In the genomic region with DNA sequence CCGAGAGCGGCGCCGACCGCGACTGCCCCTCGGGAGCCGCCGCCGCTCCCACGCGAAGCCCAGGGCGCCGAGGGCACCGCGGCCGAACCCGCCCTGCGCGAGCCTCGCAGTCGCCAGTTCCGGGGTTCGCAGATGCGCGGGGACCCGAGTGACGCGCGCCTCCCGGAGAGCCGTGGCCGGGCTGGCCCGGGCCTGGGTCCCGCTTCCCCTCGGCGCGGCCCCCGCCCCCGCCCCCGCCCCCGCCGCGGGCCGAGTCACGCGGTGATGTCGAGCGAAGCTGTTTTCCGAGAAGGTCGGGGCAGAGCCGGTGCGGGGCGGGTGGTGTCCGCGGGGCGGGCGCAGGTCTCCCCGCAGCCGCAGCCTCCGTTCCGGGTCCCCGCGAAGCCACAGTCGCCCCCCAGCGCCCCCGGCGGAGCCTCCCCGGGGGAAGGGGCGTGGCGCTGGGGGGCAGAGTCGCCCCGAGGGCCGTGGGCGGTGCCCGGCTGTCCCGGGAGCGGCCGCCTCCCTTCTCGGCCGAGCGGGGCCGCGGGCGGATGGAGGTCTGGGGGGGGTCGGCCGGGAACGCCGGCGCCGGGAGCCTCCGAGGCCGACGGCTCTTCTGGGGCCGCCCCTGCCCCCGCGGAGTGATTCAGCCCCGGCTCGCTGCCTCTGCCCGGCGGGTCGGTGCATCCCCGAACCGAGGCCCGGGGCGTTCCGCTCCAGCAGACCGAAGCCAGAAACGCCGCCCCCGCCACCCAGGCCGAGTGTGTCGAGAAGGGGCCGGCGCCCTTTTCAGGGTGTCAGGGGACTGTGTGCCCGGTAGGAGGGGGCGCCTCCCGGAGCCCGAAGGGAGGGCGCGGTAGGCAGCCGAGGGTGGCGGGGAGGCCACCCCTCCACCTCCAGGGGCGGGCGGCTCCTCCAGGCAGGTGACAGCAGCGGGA, we compare ENCODE assay signal across 8 cellular contexts. TPM values are rescaled to one million over a fixed set of nuclear protein-coding genes. Genes with fewer than 3 reads are reported as not detected.
DNase-seq lines count a peak whose midpoint lies in the region; ATAC-seq and TF ChIP-seq lines count a peak whose summit lies in the region.

No MANE protein-coding gene starts in this region.

- no peak overlapping the region for H3K27ac ChIP-seq in CD4-positive, alpha-beta memory T cell (ENCODE audit: low read depth, low read length)
- peak overlapping the region; percentile 57 for H3K27ac ChIP-seq in IMR-90 (ENCODE audit: insufficient read depth, low read length)
- H3K27ac ChIP-seq in cardiac muscle cell, result no peak overlapping the region
- peak overlapping the region; percentile 41 for H3K27ac ChIP-seq in psoas muscle

- TF ChIP-seq RAD21 in IMR-90 (IDR thresholded peaks at IDR 0.05; ENCODE audit: low read length), result no peak; the same call in 1 of the 2 replicates

- H3K9me3 ChIP-seq in CD4-positive, alpha-beta memory T cell (ENCODE audit: control insufficient read depth in 1 of 2, low read length in 2 of 2), result no peaks in the 10 kb centered on the region
- H3K9me3 ChIP-seq in IMR-90 (ENCODE audit: control insufficient read depth, insufficient read depth, low read length) (no peaks in the 10 kb centered on the region), cardiac muscle cell (ENCODE audit: low read depth) (no peaks in the 10 kb centered on the region), psoas muscle (no peaks in the 10 kb centered on the region)

- H4K91ac ChIP-seq in IMR-90 (ENCODE audit: insufficient read depth, low read depth, low read length), result peak overlapping the region; percentile 78; the same call in 1 of the 2 replicates

- H2AFZ ChIP-seq in IMR-90 (replicated peaks; ENCODE audit: low read length, poor library complexity), result peak overlapping the region; percentile 81

- H3K56ac ChIP-seq in IMR-90 (ENCODE audit: extremely low read depth, insufficient read depth, low read length), result no peak overlapping the region

- peak overlapping the region in 1 of 2 experiments; percentile 57; a peak in 1 of 4 replicates for H4K8ac ChIP-seq in IMR-90 (ENCODE audit: low read depth in 2 of 2, low read length in 2 of 2)

- H2BK5ac ChIP-seq in IMR-90 (ENCODE audit: low read depth, low read length, poor library complexity, severe bottlenecking), result peak overlapping the region; percentile 99

- POLR2A ChIA-PET in CD4-positive, alpha-beta memory T cell (lab: Charles Lee; ENCODE audit: partially characterized antibody), result interaction anchor here (1.5 kb wide), 2 partner anchors 95 to 217 kb away, joined by 4 read pairs; no protein-coding TSS in a partner anchor
- POLR2A ChIA-PET in IMR-90 (lab: Charles Lee; ENCODE audit: unreplicated experiment), result interaction anchor here (0.6 kb wide), 2 partner anchors 32 to 1567 kb away, joined by 5 read pairs; no protein-coding TSS in a partner anchor

- H3K4ac ChIP-seq in IMR-90 (ENCODE audit: low read depth, low read length), result peak overlapping the region; percentile 99

- no peak overlapping the region; the same call in 1 of the 2 replicates for H4K5ac ChIP-seq in IMR-90 (ENCODE audit: low read depth, low read length)

- H3K36me3 ChIP-seq in CD4-positive, alpha-beta memory T cell (ENCODE audit: insufficient read depth, low read length), result no peaks in the 10 kb centered on the region
- H3K36me3 ChIP-seq in IMR-90 (ENCODE audit: control insufficient read depth, insufficient read depth, low read length) (peaks cover 18% of the 10 kb centered on the region; the same call in 1 of the 2 replicates), cardiac muscle cell (no peaks in the 10 kb centered on the region), psoas muscle (ENCODE audit: insufficient read depth in 1 of 2, low read depth in 1 of 2) (no peaks in the 10 kb centered on the region)

- peaks cover 32% of the 10 kb centered on the region for H3K9me1 ChIP-seq in IMR-90 (ENCODE audit: insufficient read depth, low read length)

- peak overlapping the region; percentile 69 for H3K9ac ChIP-seq in IMR-90 (ENCODE audit: low read depth, low read length)

- no peaks in the 10 kb centered on the region for H3K27me3 Mint-ChIP-seq in CD4-positive, alpha-beta memory T cell
- H3K27me3 Mint-ChIP-seq in activated T-helper 2 cell treated with anti-CD3 and anti-CD28 coated beads, Interferon-gamma antibody, Interleukin-2, Interleukin-4, amounts not matched to agents 10 μg/mL and 5 μg/mL and 100 μg/mL, durations not matched to agents 14 hours and 24 hours and 36 hours (ENCODE audit: low read depth), result peaks cover 14% of the 10 kb centered on the region

- H3K18ac ChIP-seq in IMR-90 (ENCODE audit: low read depth, low read length), result no peak overlapping the region

- TF ChIP-seq CTCF in IMR-90 (conservative IDR thresholded peaks at IDR 0.05; ENCODE audit: low read depth, low read length), result no peak
- no peak for TF ChIP-seq CTCF in cardiac muscle cell (IDR thresholded peaks at IDR 0.05; ENCODE audit: low read depth, low read length)
- TF ChIP-seq CTCF in psoas muscle (IDR thresholded peaks at IDR 0.05), result no peak

- H3K14ac ChIP-seq in IMR-90 (replicated peaks; ENCODE audit: low read depth, low read length), result 0 out of 2 replicates have a peak overlapping the region, but pooled peaks have one; percentile 42

- intact Hi-C loops in CD4-positive, alpha-beta memory T cell (cut with micrococcal nuclease), result no loop called here
- intact Hi-C loops in IMR-90 (cut with micrococcal nuclease), result no loop called here
- intact Hi-C loops in activated T-helper 2 cell treated with anti-CD3 and anti-CD28 coated beads, Interferon-gamma antibody, Interleukin-2, Interleukin-4, amounts not matched to agents 10 μg/mL and 5 μg/mL and 100 μg/mL, durations not matched to agents 14 hours and 24 hours and 36 hours (cut with micrococcal nuclease), result no loop called here
- intact Hi-C loops in psoas muscle (cut with DNase I), result no loop called here

- peak overlapping the region; percentile 92; the same call in 1 of the 2 replicates for H2AK5ac ChIP-seq in IMR-90 (ENCODE audit: low read depth, low read length)

- H3K36me3 Mint-ChIP-seq in CD4-positive, alpha-beta memory T cell, result peaks cover 0 to 5% of the 10 kb centered on the region in 2 donors
- peaks cover 43% of the 10 kb centered on the region for H3K36me3 Mint-ChIP-seq in activated T-helper 2 cell treated with anti-CD3 and anti-CD28 coated beads, Interferon-gamma antibody, Interleukin-2, Interleukin-4, amounts not matched to agents 10 μg/mL and 5 μg/mL and 100 μg/mL, durations not matched to agents 14 hours and 24 hours and 36 hours (ENCODE audit: low read depth)

- H3K9me3 Mint-ChIP-seq in CD4-positive, alpha-beta memory T cell, result peaks cover 0 to 5% (median 0%) of the 10 kb centered on the region in 8 donors
- H3K9me3 Mint-ChIP-seq in activated T-helper 2 cell treated with anti-CD3 and anti-CD28 coated beads, Interferon-gamma antibody, Interleukin-2, Interleukin-4, amounts not matched to agents 10 μg/mL and 5 μg/mL and 100 μg/mL, durations not matched to agents 14 hours and 24 hours and 36 hours, result no peaks in the 10 kb centered on the region

- peak overlapping the region; percentile 95 for H2AK9ac ChIP-seq in IMR-90 (replicated peaks; ENCODE audit: low read depth, low read length, poor library complexity)

- ATAC-seq in IMR-90 (ENCODE audit: low read depth) (peak; percentile 15), psoas muscle (peak in 2 of 4 donors; percentile 11), GM18520 (IDR thresholded peaks at IDR 0.05; ENCODE audit: unreplicated experiment) (no peak), HG02840 (IDR thresholded peaks at IDR 0.05; ENCODE audit: low FRiP score, unreplicated experiment) (no peak)

- BruUV-seq in IMR-90 (replicated peaks; lab: Mats Ljungman, UMichigan), result no TSS peak

- peaks cover 47% of the 10 kb centered on the region for H4K20me1 ChIP-seq in IMR-90 (ENCODE audit: insufficient read depth, low read length)

- peak; percentile 64 for TF ChIP-seq POLR2A in IMR-90 (IDR thresholded peaks at IDR 0.05; ENCODE audit: low read depth, low read length)

- H3K27me3 ChIP-seq in CD4-positive, alpha-beta memory T cell (ENCODE audit: insufficient read depth, low read length), result no peaks in the 10 kb centered on the region
- H3K27me3 ChIP-seq in IMR-90 (ENCODE audit: control insufficient read depth, insufficient read depth, low read length) (peaks cover 9% of the 10 kb centered on the region; the same call in 1 of the 2 replicates), cardiac muscle cell (peaks cover 36% of the 10 kb centered on the region), psoas muscle (ENCODE audit: insufficient read depth in 3 of 3, low read length in 2 of 3) (peaks cover 0 to 14% (median 7%) of the 10 kb centered on the region in 3 donors)

- peak overlapping the region in 1 of 7 donors; percentile 94 for H3K27ac Mint-ChIP-seq in CD4-positive, alpha-beta memory T cell
- H3K27ac Mint-ChIP-seq in activated T-helper 2 cell treated with anti-CD3 and anti-CD28 coated beads, Interferon-gamma antibody, Interleukin-2, Interleukin-4, amounts not matched to agents 10 μg/mL and 5 μg/mL and 100 μg/mL, durations not matched to agents 14 hours and 24 hours and 36 hours, result no peak overlapping the region

- dilution Hi-C loops in IMR-90 (cut with HindIII; ENCODE audit: low sequenced_read_pairs, unreplicated experiment), result no loop called here

- H3K4me3 ChIP-seq in CD4-positive, alpha-beta memory T cell (ENCODE audit: low read length in 2 of 2), result peak overlapping the region in 1 of 2 donors; percentile 38
- peak overlapping the region; percentile 64 for H3K4me3 ChIP-seq in IMR-90 (ENCODE audit: insufficient read depth, low read depth, low read length)
- H3K4me3 ChIP-seq in cardiac muscle cell, result peak overlapping the region; percentile 90
- peak overlapping the region; percentile 71 for H3K4me3 ChIP-seq in psoas muscle

- peak overlapping the region; percentile 98; the same call in 1 of the 2 replicates for H3K23ac ChIP-seq in IMR-90 (ENCODE audit: low read depth, low read length)

- peaks cover 29% of the 10 kb centered on the region for H3K4me1 ChIP-seq in CD4-positive, alpha-beta memory T cell (ENCODE audit: insufficient read depth, low read length)
- H3K4me1 ChIP-seq in IMR-90 (ENCODE audit: control insufficient read depth, insufficient read depth, low read length) (peaks cover 42% of the 10 kb centered on the region), cardiac muscle cell (ENCODE audit: low read depth) (peaks cover 5% of the 10 kb centered on the region), psoas muscle (peaks cover 7% of the 10 kb centered on the region)

- peak in 4 of 5 donors; percentile 24 to 40 (median 25) for DNase-seq in CD4-positive, alpha-beta memory T cell
- peak; percentile 24 for DNase-seq in IMR-90
- peak; percentile 37 for DNase-seq in activated T-helper 2 cell treated with anti-CD3 and anti-CD28 coated beads, Interferon-gamma antibody, Interleukin-2, Interleukin-4, amounts not matched to agents 10 μg/mL and 5 μg/mL and 100 μg/mL, durations not matched to agents 14 hours and 24 hours and 36 hours (ENCODE audit: low spot score)
- DNase-seq in cardiac muscle cell (ENCODE audit: low read depth in 1 of 2, low spot score in 1 of 2), result peak; percentile 33 to 49
- peak in 1 of 2 donors; percentile 60 for DNase-seq in psoas muscle
- DNase-seq in NCI-H774 (lab: John Stamatoyannopoulos, UW), result no peak

- no peak overlapping the region for H3K4me3 Mint-ChIP-seq in CD4-positive, alpha-beta memory T cell
- H3K4me3 Mint-ChIP-seq in activated T-helper 2 cell treated with anti-CD3 and anti-CD28 coated beads, Interferon-gamma antibody, Interleukin-2, Interleukin-4, amounts not matched to agents 10 μg/mL and 5 μg/mL and 100 μg/mL, durations not matched to agents 14 hours and 24 hours and 36 hours (ENCODE audit: low read depth), result peak overlapping the region; percentile 51

- peak overlapping the region; percentile 11; the same call in 1 of the 2 replicates for H2BK120ac ChIP-seq in IMR-90 (ENCODE audit: low read depth, low read length)

- CTCF ChIA-PET in CD4-positive, alpha-beta memory T cell (lab: Charles Lee; ENCODE audit: partially characterized antibody), result no interaction called here
- CTCF ChIA-PET in IMR-90 (lab: Yijun Ruan, JAX), result no interaction called here

- H2BK15ac ChIP-seq in IMR-90 (ENCODE audit: low read depth, low read length), result no peak overlapping the region

- H3K79me1 ChIP-seq in IMR-90 (ENCODE audit: low read depth in 1 of 2, low read length in 2 of 2), result peaks cover 4 to 41% of the 10 kb centered on the region in 2 experiments; a peak in 2 of 4 replicates

- in situ Hi-C loops in IMR-90 (cut with MboI; ENCODE audit: low sequenced_read_pairs), result no loop called here

- peaks cover 8 to 38% (median 26%) of the 10 kb centered on the region in 4 donors for H3K4me1 Mint-ChIP-seq in CD4-positive, alpha-beta memory T cell
- peaks cover 35% of the 10 kb centered on the region for H3K4me1 Mint-ChIP-seq in activated T-helper 2 cell treated with anti-CD3 and anti-CD28 coated beads, Interferon-gamma antibody, Interleukin-2, Interleukin-4, amounts not matched to agents 10 μg/mL and 5 μg/mL and 100 μg/mL, durations not matched to agents 14 hours and 24 hours and 36 hours (ENCODE audit: low read depth)

- WGBS in IMR-90 (ENCODE audit: extremely low coverage in 2 of 2, insufficient read length in 1 of 2), 2 experiments, result 1% methylated on average over 65 of the region's 126 CpGs; no CpG with 5 or more reads in 1 of the 2 experiments
- 2 to 7% (median 4%) methylated on average over 40 to 126 of the region's 126 CpGs for WGBS in psoas muscle, 3 donors

- peak overlapping the region; percentile 68 for H3K4me2 ChIP-seq in IMR-90 (ENCODE audit: low read depth, low read length)

- no peak overlapping the region for H2BK20ac ChIP-seq in IMR-90 (ENCODE audit: low read depth, low read length)

RNA-seq across cellular contexts. Expression of a gene that starts 1.5 kb away (rescaled TPM):
- total RNA-seq in CD4-positive, alpha-beta memory T cell, result 1 to 10 TPM; 6.2 to 6.5 TPM
- 1 to 10 TPM in 1 of 2 donors, under 1 TPM in 1; 0.67 to 1.8 TPM for polyA plus RNA-seq in CD4-positive, alpha-beta memory T cell
- total RNA-seq in IMR-90 (2012; rRNA removed), result 17.9 and 21.4 TPM in 2 replicates
- polyA plus RNA-seq in IMR-90 (2012; rRNA removed), result 48.2 and 60.2 TPM in 2 replicates
- 73.7 and 167 TPM in 2 replicates for polyA plus RNA-seq in IMR-90 (2012; cell fraction: cytosol; rRNA removed)
- polyA plus RNA-seq in IMR-90 (2012; cell fraction: nucleus; rRNA removed; ENCODE audit: low replicate concordance), result 50.0 and 129 TPM in 2 replicates
- 71.0 and 74.7 TPM in 2 replicates for total RNA-seq in activated T-helper 2 cell treated with anti-CD3 and anti-CD28 coated beads, Interferon-gamma antibody, Interleukin-2, Interleukin-4, amounts not matched to agents 10 μg/mL and 5 μg/mL and 100 μg/mL, durations not matched to agents 14 hours and 24 hours and 36 hours
- 41.5 and 44.1 TPM in 2 replicates for total RNA-seq in cardiac muscle cell
- 30.0 and 40.5 TPM in 2 replicates for polyA plus RNA-seq in cardiac muscle cell
- 10 to 100 TPM in 3 of 4 donors, 1 to 10 TPM in 1; 9.3 to 24.0 (median 11.1) TPM for total RNA-seq in psoas muscle
- 10 to 100 TPM in 2 of 3 donors, 1 to 10 TPM in 1; 6.7 to 81.7 (median 12.3) TPM for polyA plus RNA-seq in psoas muscle

Comparison
In these comparisons a context has a peak if more than half of its experiments do, and no peak if none do; other contexts are left out.
1. H3K27ac ChIP-seq: peak in IMR-90 (single experiment) and psoas muscle (single experiment); none in CD4-positive, alpha-beta memory T cell (single experiment) and cardiac muscle cell (single experiment).